ENCODE assay signal across 9 cellular contexts in genomic region chr2:32166115-32166549, GRCh38. TPM values are rescaled to one million over a fixed set of nuclear protein-coding genes. Genes with fewer than 3 reads are reported as not detected.
DNase-seq lines count a peak whose midpoint lies in the region; ATAC-seq, FAIRE-seq and TF ChIP-seq lines count a peak whose summit lies in the region.
"Had no signal": no experiment of that assay in that cellular context is flagged by ENCODE, and none has a peak within 500 bp of the region (broad histone marks: within the 10 kb centered on the region; RNA-seq: fewer than 3 reads in every experiment).

No MANE protein-coding gene starts in this region.

- H2BK15ac ChIP-seq in H9 (ENCODE audit: low read depth, low read length) = no peak overlapping the region

- no peak for ATAC-seq in GM18868 (IDR thresholded peaks at IDR 0.05; ENCODE audit: unreplicated experiment)

- FAIRE-seq in small intestine (lab: Jason Lieb, UNC) = no peak
- FAIRE-seq: colon had no signal

- H3K9ac ChIP-seq in H9 (ENCODE audit: extremely low read depth, insufficient read length, low read length) = peak overlapping the region; percentile 87

- H3K9me3 ChIP-seq in H9 (ENCODE audit: control insufficient read depth, low read depth, low read length) = no peaks in the 10 kb centered on the region
- H3K9me3 ChIP-seq in hepatocyte (ENCODE audit: low read depth) = no peaks in the 10 kb centered on the region
- H3K9me3 ChIP-seq in small intestine (ENCODE audit: control insufficient read depth, low read depth) = no peaks in the 10 kb centered on the region

- H3K27me3 ChIP-seq in H9 (ENCODE audit: insufficient read depth, low read length) = no peaks in the 10 kb centered on the region
- H3K27me3 ChIP-seq in hepatocyte = no peaks in the 10 kb centered on the region
- H3K27me3 ChIP-seq in small intestine (ENCODE audit: control insufficient read depth in 2 of 2, insufficient read depth in 2 of 2, low read length in 2 of 2) = no peaks in the 10 kb centered on the region

- H2BK5ac ChIP-seq in H9 (ENCODE audit: insufficient read length, low read length) = no peak overlapping the region

- no peak overlapping the region for H3T11ph ChIP-seq in H9 (ENCODE audit: low read length)

- no peak overlapping the region for H4K8ac ChIP-seq in H9 (replicated peaks; ENCODE audit: insufficient read length, low read depth, low read length)

- H2AFZ ChIP-seq in H9 (ENCODE audit: low read length) (no peak overlapping the region), hepatocyte (peak overlapping the region; percentile 57)

- no peak overlapping the region for H4K91ac ChIP-seq in H9 (ENCODE audit: insufficient read length, low read depth, low read length)

- H2BK20ac ChIP-seq in H9 (ENCODE audit: low read depth, low read length, poor library complexity, severe bottlenecking) = no peak overlapping the region

- H4K20me1 ChIP-seq in H9 (ENCODE audit: control insufficient read depth, insufficient read depth, insufficient read length) = no peaks in the 10 kb centered on the region
- no peaks in the 10 kb centered on the region for H4K20me1 ChIP-seq in hepatocyte (ENCODE audit: insufficient read depth, poor library complexity, severe bottlenecking)

- no peak overlapping the region for H2BK120ac ChIP-seq in H9 (ENCODE audit: low read depth, low read length, poor library complexity, severe bottlenecking)

- DNase-seq in H9 (no peak), hepatocyte (ENCODE audit: low spot score) (no peak), small intestine (no peak), GM19238 (ENCODE audit: insufficient read length, low spot score) (no peak), Ammon's horn (ENCODE audit: low spot score) (no peak), MV-4-11 (lab: John Stamatoyannopoulos, UW) (no peak)
- DNase-seq in activated CD4-positive, alpha-beta memory T cell treated with anti-CD3 and anti-CD28 coated beads for 36 hours = no peak

- H3K23me2 ChIP-seq in H9 (ENCODE audit: insufficient read length, low read depth, low read length, poor library complexity, severe bottlenecking) = peaks cover 3% of the 10 kb centered on the region

- H3K79me2 ChIP-seq in H9 (ENCODE audit: insufficient read depth, low read length) (peaks cover 5% of the 10 kb centered on the region; the same call in 1 of the 2 replicates), hepatocyte (peaks cover 47% of the 10 kb centered on the region)

- peak overlapping the region; percentile 68 for H3K4me3 ChIP-seq in hepatocyte
- H3K4me3 ChIP-seq in small intestine (ENCODE audit: low read depth in 1 of 2, low read length in 2 of 2) = peak overlapping the region; percentile 79 to 89

- no peaks in the 10 kb centered on the region for H3K9me3 Mint-ChIP-seq in H9
- H3K9me3 Mint-ChIP-seq in activated CD4-positive, alpha-beta memory T cell treated with anti-CD3 and anti-CD28 coated beads for 36 hours = no peaks in the 10 kb centered on the region

- no peak overlapping the region for H3K14ac ChIP-seq in H9 (ENCODE audit: insufficient read depth, low read length)

- H3K79me1 ChIP-seq in H9 (ENCODE audit: insufficient read depth, low read depth, low read length, poor library complexity, severe bottlenecking) = peaks cover 2% of the 10 kb centered on the region

- no peaks in the 10 kb centered on the region for H3K27me3 Mint-ChIP-seq in H9 (ENCODE audit: low read depth)
- H3K27me3 Mint-ChIP-seq in activated CD4-positive, alpha-beta memory T cell treated with anti-CD3 and anti-CD28 coated beads for 36 hours = no peaks in the 10 kb centered on the region

- H3K56ac ChIP-seq in H9 (ENCODE audit: insufficient read length, low read depth, low read length) = no peak overlapping the region

- CTCF ChIA-PET in activated CD4-positive, alpha-beta memory T cell treated with anti-CD3 and anti-CD28 coated beads for 36 hours (lab: Charles Lee) = interaction anchor here (0.7 to 0.8 kb wide), 2 partner anchors 47 to 102 kb away, joined by 4 to 5 read pairs; partner anchors contain the start of gene SPAST

- H3K4me1 Mint-ChIP-seq in H9 = peaks cover 13 to 16% of the 10 kb centered on the region in 2 experiments
- H3K4me1 Mint-ChIP-seq in activated CD4-positive, alpha-beta memory T cell treated with anti-CD3 and anti-CD28 coated beads for 36 hours (ENCODE audit: low read depth) = peaks cover 34% of the 10 kb centered on the region

- no peak for TF ChIP-seq CTCF in H9 (conservative IDR thresholded peaks at IDR 0.05)
- TF ChIP-seq CTCF in hepatocyte (IDR thresholded peaks at IDR 0.05; ENCODE audit: poor library complexity) = no peak

- H3K18ac ChIP-seq in H9 (ENCODE audit: insufficient read length, low read depth, low read length) = no peak overlapping the region

- no peaks in the 10 kb centered on the region for H3K9me2 ChIP-seq in hepatocyte (replicated peaks; ENCODE audit: insufficient read depth)

- no peak overlapping the region for H4K5ac ChIP-seq in H9 (ENCODE audit: insufficient read length, low read depth, low read length)

- H3K36me3 ChIP-seq in hepatocyte (replicated peaks; ENCODE audit: insufficient read depth, low read depth) (no peaks in the 10 kb centered on the region), small intestine (ENCODE audit: control insufficient read depth in 2 of 2, insufficient read depth in 2 of 2, low read length in 2 of 2) (no peaks in the 10 kb centered on the region)

- no peaks in the 10 kb centered on the region for H3K4me1 ChIP-seq in H9 (ENCODE audit: insufficient read depth, low read length)
- peaks cover 4% of the 10 kb centered on the region for H3K4me1 ChIP-seq in hepatocyte (ENCODE audit: insufficient read depth)
- no peaks in the 10 kb centered on the region for H3K4me1 ChIP-seq in small intestine (ENCODE audit: control insufficient read depth in 2 of 2, insufficient read depth in 1 of 2, low read depth in 1 of 2, low read length in 1 of 2)

- POLR2A ChIA-PET in activated CD4-positive, alpha-beta memory T cell treated with anti-CD3 and anti-CD28 coated beads for 36 hours (lab: Charles Lee) = interaction anchor here (0.7 to 1.9 kb wide), 9 partner anchors 8 to 191 kb away, joined by 4 to 12 read pairs (median 5); partner anchors contain the start of genes BIRC6, DPY30, MEMO1 and SPAST

- peak overlapping the region; percentile 99 for H3K27ac Mint-ChIP-seq in H9
- H3K27ac Mint-ChIP-seq in activated CD4-positive, alpha-beta memory T cell treated with anti-CD3 and anti-CD28 coated beads for 36 hours = peak overlapping the region; percentile 99

- intact Hi-C loops in activated CD4-positive, alpha-beta memory T cell treated with anti-CD3 and anti-CD28 coated beads for 36 hours (cut with micrococcal nuclease) = loop anchor here (2.0 kb wide), 1 partner anchor 25 kb away; no protein-coding TSS in a partner anchor

- H3K4me2 ChIP-seq in H9 (ENCODE audit: insufficient read depth, insufficient read length, low read length) (peak overlapping the region; percentile 64), hepatocyte (peak overlapping the region; percentile 90)

- H2BK12ac ChIP-seq in H9 (ENCODE audit: insufficient read length, low read depth, low read length) = no peak overlapping the region

- H3K27ac ChIP-seq in H9 (ENCODE audit: insufficient read length, low read depth, low read length) (peak overlapping the region; percentile 71), hepatocyte (peak overlapping the region; percentile 85), small intestine (ENCODE audit: low read depth in 1 of 2, low read length in 1 of 2) (peak overlapping the region; percentile 44 to 92)

- H2AK5ac ChIP-seq in H9 (ENCODE audit: insufficient read length, low read length) = no peak overlapping the region

- H3K36me3 Mint-ChIP-seq in H9 (ENCODE audit: insufficient read depth in 1 of 3, low read depth in 3 of 3) = peaks cover 0 to 12% (median 3%) of the 10 kb centered on the region in 3 experiments; a peak in 4 of 7 replicates
- H3K36me3 Mint-ChIP-seq in activated CD4-positive, alpha-beta memory T cell treated with anti-CD3 and anti-CD28 coated beads for 36 hours = peaks cover 16% of the 10 kb centered on the region

- no peak overlapping the region for H3K23ac ChIP-seq in H9 (ENCODE audit: insufficient read length, low read depth, low read length)

- WGBS in H9 (ENCODE audit: extremely low coverage, insufficient read length, low lambda C conversion rate) = no CpG with 5 or more reads among the region's 11 CpGs
- 9% methylated on average over 11 of the region's 11 CpGs for WGBS in hepatocyte (ENCODE audit: low lambda C conversion rate, missing lambda C conversion rate)
- 1 to 3% (median 3%) methylated on average over 11 of the region's 11 CpGs for WGBS in small intestine, 3 donors

- H3K4me3 Mint-ChIP-seq in H9 = peak overlapping the region; percentile 97
- H3K4me3 Mint-ChIP-seq in activated CD4-positive, alpha-beta memory T cell treated with anti-CD3 and anti-CD28 coated beads for 36 hours = peak overlapping the region; percentile 95

- no peak overlapping the region for H3K4ac ChIP-seq in H9 (ENCODE audit: low read depth, low read length)

RNA-seq across cellular contexts. Expression of gene SLC30A6, which starts 0.5 kb away (rescaled TPM):
- total RNA-seq in H9 (2021) (27.9 and 31.9 TPM in 2 replicates), hepatocyte (35.8 and 40.5 TPM in 2 replicates)
- 10 to 100 TPM; 22.0 to 23.5 TPM for total RNA-seq in activated CD4-positive, alpha-beta memory T cell treated with anti-CD3 and anti-CD28 coated beads for 36 hours
- polyA plus RNA-seq in hepatocyte (16.1 and 16.8 TPM in 2 replicates), small intestine (10 to 100 TPM in 1 of 3 donors, 1 to 10 TPM in 2; 2.2 to 10.2 (median 3.4) TPM)
